In the genomic region with DNA sequence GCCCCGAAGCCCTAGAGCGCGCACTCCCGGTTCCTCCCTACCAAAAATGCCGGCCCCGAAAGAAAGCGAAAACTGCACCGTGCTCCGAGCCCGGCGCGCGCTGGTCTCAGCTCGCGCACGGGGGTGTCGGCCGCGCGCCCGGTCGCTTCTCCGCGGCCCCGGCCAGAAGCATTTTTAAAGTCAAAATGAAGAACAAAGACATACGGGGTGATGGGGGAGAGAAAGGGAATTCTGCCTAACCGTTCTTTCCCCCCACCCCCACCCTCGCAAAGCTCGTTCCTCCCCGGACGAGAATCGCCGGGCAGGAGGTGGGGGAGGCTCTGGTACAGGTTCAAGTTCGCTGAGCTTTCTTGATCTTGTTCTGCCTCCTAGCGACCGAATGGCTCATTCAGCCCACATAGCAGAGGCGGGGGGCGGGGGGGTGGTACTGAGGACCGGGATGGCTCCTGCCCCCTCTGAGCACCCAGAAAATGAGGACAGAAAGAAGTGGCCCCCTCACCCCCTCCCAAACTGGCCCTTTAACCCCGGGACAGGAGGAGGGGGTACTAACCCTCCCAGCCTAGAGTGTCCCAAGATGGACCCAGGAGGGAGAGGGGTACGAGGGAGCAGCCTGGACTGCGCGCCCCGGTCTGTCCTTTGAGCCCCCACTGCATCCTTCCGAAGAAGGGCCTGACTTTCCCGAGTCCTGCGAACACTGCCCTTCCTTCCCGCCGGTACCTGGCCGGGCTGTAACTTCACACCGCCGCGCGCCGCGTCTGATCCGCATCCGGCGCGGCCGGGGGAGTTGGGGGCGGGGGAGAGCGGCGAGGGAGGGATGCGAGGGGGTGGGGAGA, we compare ENCODE assay signal across 8 cellular contexts. TPM values are rescaled to one million over a fixed set of nuclear protein-coding genes. Genes with fewer than 3 reads are reported as not detected.
DNase-seq lines count a peak whose midpoint lies in the region; ATAC-seq and TF ChIP-seq lines count a peak whose summit lies in the region.

No MANE protein-coding gene starts in this region.

- H3K4me1 Mint-ChIP-seq in nephron progenitor cell = peaks cover 26% of the 10 kb centered on the region

- H3K4me3 Mint-ChIP-seq in nephron progenitor cell = peak overlapping the region; percentile 92

- DNase-seq in DMS53 (lab: John Stamatoyannopoulos, UW) (peak; percentile 95), GM20000 (ENCODE audit: low spot score) (peak; percentile 87), NCI-H748 (lab: John Stamatoyannopoulos, UW; ENCODE audit: unreplicated experiment) (peak; percentile 74), fibroblast of the aortic adventitia (ENCODE audit: low read depth) (peak; percentile 66), nephron progenitor cell (peak; percentile 74), T-helper 9 cell (no peak)
- DNase-seq in activated T-cell treated with anti-CD3 and anti-CD28 coated beads, Interleukin-2, amount 50 U/mL, for 48 hours = peak; percentile 68 to 73

- no peak overlapping the region for H3K27ac Mint-ChIP-seq in nephron progenitor cell

- no peaks in the 10 kb centered on the region for H3K36me3 Mint-ChIP-seq in nephron progenitor cell (ENCODE audit: low read depth)

- peaks cover 47% of the 10 kb centered on the region for H3K27me3 Mint-ChIP-seq in nephron progenitor cell (ENCODE audit: low read depth, poor library complexity)

- peak overlapping the region; percentile 78 for H3K4me3 ChIP-seq in fibroblast of the aortic adventitia (ENCODE audit: low read depth, low read length)

- ATAC-seq in HG03571 (IDR thresholded peaks at IDR 0.05; ENCODE audit: unreplicated experiment) = peak; percentile 50

- TF ChIP-seq CTCF in GM20000 (IDR thresholded peaks at IDR 0.05; ENCODE audit: extremely low read depth, missing control alignments) (peak; percentile 91), fibroblast of the aortic adventitia (IDR thresholded peaks at IDR 0.05; ENCODE audit: insufficient read depth, low read length) (peak; percentile 47), nephron progenitor cell (IDR thresholded peaks at IDR 0.05) (peak; percentile 62)

- no peaks in the 10 kb centered on the region for H3K9me3 Mint-ChIP-seq in nephron progenitor cell

RNA-seq across cellular contexts. Expression of a gene that starts 3.1 kb away (rescaled TPM):
- total RNA-seq in fibroblast of the aortic adventitia (ENCODE audit: low replicate concordance) = 0.09 TPM in 1 of 2 replicates, not detected in the other
